Comparison of ENCODE assay signal across 1 cellular context in genomic region chr7:47266131-47266706, GRCh38.
TF ChIP-seq lines count a peak whose summit lies in the region.

No MANE protein-coding gene starts in this region.

TF ChIP-seq in HepG2, 621 proteins besides CTCF, POLR2A, EP300 and RAD21 (continued from another document and continues in another):
- no peak for TF ChIP-seq NFYC (CRISPR knock-in tag; IDR thresholded peaks at IDR 0.05)
- TF ChIP-seq WIZ (CRISPR knock-in tag; IDR thresholded peaks at IDR 0.05), result no peak
- TF ChIP-seq ZSCAN20 (CRISPR knock-in tag; IDR thresholded peaks at IDR 0.05; ENCODE audit: borderline replicate concordance), result no peak
- TF ChIP-seq, protein P1, sequence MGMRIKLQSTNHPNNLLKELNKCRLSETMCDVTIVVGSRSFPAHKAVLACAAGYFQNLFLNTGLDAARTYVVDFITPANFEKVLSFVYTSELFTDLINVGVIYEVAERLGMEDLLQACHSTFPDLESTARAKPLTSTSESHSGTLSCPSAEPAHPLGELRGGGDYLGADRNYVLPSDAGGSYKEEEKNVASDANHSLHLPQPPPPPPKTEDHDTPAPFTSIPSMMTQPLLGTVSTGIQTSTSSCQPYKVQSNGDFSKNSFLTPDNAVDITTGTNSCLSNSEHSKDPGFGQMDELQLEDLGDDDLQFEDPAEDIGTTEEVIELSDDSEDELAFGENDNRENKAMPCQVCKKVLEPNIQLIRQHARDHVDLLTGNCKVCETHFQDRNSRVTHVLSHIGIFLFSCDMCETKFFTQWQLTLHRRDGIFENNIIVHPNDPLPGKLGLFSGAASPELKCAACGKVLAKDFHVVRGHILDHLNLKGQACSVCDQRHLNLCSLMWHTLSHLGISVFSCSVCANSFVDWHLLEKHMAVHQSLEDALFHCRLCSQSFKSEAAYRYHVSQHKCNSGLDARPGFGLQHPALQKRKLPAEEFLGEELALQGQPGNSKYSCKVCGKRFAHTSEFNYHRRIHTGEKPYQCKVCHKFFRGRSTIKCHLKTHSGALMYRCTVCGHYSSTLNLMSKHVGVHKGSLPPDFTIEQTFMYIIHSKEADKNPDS (CRISPR knock-in tag; IDR thresholded peaks at IDR 0.05), result no peak
- TF ChIP-seq GABPB1 (CRISPR knock-in tag; IDR thresholded peaks at IDR 0.05), result no peak
- TF ChIP-seq ZBTB7A (CRISPR knock-in tag; IDR thresholded peaks at IDR 0.05), result no peak
- TF ChIP-seq PRDM15 (CRISPR knock-in tag; IDR thresholded peaks at IDR 0.05), result no peak
- TF ChIP-seq RAD51 (IDR thresholded peaks at IDR 0.05; ENCODE audit: borderline replicate concordance), result no peak
- TF ChIP-seq, protein P2, sequence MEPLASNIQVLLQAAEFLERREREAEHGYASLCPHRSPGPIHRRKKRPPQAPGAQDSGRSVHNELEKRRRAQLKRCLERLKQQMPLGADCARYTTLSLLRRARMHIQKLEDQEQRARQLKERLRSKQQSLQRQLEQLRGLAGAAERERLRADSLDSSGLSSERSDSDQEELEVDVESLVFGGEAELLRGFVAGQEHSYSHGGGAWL (CRISPR knock-in tag; IDR thresholded peaks at IDR 0.05), result no peak
- TF ChIP-seq XBP1 (CRISPR knock-in tag; IDR thresholded peaks at IDR 0.05), result no peak
- no peak for TF ChIP-seq PHF5A (CRISPR knock-in tag; IDR thresholded peaks at IDR 0.05; ENCODE audit: low read depth, unreplicated experiment)
- no peak for TF ChIP-seq ZNF382 (CRISPR knock-in tag; IDR thresholded peaks at IDR 0.05; ENCODE audit: borderline replicate concordance)
- no peak for TF ChIP-seq ZNF253 (CRISPR knock-in tag; IDR thresholded peaks at IDR 0.05; ENCODE audit: borderline replicate concordance)
- TF ChIP-seq AGO1 (IDR thresholded peaks at IDR 0.05; ENCODE audit: low read depth, low read length, poor library complexity, severe bottlenecking), result no peak
- TF ChIP-seq ZBTB34 (CRISPR knock-in tag; IDR thresholded peaks at IDR 0.05), result no peak
- TF ChIP-seq ZNF337 (CRISPR knock-in tag; IDR thresholded peaks at IDR 0.05; ENCODE audit: borderline replicate concordance, low read depth), result no peak
- no peak for TF ChIP-seq ZBTB10 (CRISPR knock-in tag; IDR thresholded peaks at IDR 0.05; ENCODE audit: borderline replicate concordance)
- no peak for TF ChIP-seq FOXP1 (IDR thresholded peaks at IDR 0.05)
- TF ChIP-seq FOXP1 (CRISPR knock-in tag; IDR thresholded peaks at IDR 0.05), result no peak
- TF ChIP-seq ZNF749 (CRISPR knock-in tag; IDR thresholded peaks at IDR 0.05; ENCODE audit: borderline replicate concordance), result no peak
- TF ChIP-seq ZNF503 (CRISPR knock-in tag; IDR thresholded peaks at IDR 0.05), result no peak
- no peak for TF ChIP-seq ZNF660 (CRISPR knock-in tag; IDR thresholded peaks at IDR 0.05; ENCODE audit: borderline replicate concordance, low read depth)
- no peak for TF ChIP-seq ZNF691 (CRISPR knock-in tag; IDR thresholded peaks at IDR 0.05; ENCODE audit: borderline replicate concordance, low read depth)
- TF ChIP-seq ZNF441 (CRISPR knock-in tag; IDR thresholded peaks at IDR 0.05; ENCODE audit: borderline replicate concordance), result no peak
- TF ChIP-seq NFKBIZ (CRISPR knock-in tag; IDR thresholded peaks at IDR 0.05), result 0 out of 2 replicates have a peak, but pooled peaks have one; percentile 26
- TF ChIP-seq DR1 (CRISPR knock-in tag; IDR thresholded peaks at IDR 0.05), result no peak
- TF ChIP-seq, protein P3, sequence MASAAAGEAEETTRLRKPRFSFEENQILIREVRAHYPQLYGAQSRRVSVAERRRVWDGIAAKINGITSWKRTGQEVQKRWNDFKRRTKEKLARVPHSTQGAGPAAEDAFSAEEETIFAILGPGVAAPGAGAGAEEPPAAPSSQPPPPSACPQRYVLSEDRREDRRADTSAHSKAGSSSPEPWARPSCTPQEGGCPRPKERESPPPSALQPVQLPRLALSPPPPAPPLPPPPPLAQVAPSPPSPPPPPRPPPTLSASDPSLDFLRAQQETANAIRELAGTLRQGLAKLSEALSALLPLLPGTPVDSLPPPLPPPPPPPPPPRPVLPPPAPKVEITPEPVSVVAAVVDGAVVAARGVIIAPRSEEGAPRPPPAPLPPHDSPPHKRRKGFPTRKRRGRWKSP (CRISPR knock-in tag; IDR thresholded peaks at IDR 0.05), result no peak
- TF ChIP-seq, protein P4, sequence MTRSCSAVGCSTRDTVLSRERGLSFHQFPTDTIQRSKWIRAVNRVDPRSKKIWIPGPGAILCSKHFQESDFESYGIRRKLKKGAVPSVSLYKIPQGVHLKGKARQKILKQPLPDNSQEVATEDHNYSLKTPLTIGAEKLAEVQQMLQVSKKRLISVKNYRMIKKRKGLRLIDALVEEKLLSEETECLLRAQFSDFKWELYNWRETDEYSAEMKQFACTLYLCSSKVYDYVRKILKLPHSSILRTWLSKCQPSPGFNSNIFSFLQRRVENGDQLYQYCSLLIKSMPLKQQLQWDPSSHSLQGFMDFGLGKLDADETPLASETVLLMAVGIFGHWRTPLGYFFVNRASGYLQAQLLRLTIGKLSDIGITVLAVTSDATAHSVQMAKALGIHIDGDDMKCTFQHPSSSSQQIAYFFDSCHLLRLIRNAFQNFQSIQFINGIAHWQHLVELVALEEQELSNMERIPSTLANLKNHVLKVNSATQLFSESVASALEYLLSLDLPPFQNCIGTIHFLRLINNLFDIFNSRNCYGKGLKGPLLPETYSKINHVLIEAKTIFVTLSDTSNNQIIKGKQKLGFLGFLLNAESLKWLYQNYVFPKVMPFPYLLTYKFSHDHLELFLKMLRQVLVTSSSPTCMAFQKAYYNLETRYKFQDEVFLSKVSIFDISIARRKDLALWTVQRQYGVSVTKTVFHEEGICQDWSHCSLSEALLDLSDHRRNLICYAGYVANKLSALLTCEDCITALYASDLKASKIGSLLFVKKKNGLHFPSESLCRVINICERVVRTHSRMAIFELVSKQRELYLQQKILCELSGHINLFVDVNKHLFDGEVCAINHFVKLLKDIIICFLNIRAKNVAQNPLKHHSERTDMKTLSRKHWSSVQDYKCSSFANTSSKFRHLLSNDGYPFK (CRISPR knock-in tag; IDR thresholded peaks at IDR 0.05; ENCODE audit: borderline replicate concordance), result no peak
- TF ChIP-seq ZSCAN25 (CRISPR knock-in tag; IDR thresholded peaks at IDR 0.05), result no peak
- no peak for TF ChIP-seq NFE2L2 (IDR thresholded peaks at IDR 0.05; ENCODE audit: low read length)
- TF ChIP-seq, protein P5, sequence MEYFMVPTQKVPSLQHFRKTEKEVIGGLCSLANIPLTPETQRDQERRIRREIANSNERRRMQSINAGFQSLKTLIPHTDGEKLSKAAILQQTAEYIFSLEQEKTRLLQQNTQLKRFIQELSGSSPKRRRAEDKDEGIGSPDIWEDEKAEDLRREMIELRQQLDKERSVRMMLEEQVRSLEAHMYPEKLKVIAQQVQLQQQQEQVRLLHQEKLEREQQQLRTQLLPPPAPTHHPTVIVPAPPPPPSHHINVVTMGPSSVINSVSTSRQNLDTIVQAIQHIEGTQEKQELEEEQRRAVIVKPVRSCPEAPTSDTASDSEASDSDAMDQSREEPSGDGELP (IDR thresholded peaks at IDR 0.05; ENCODE audit: borderline replicate concordance, low read depth), result no peak
- TF ChIP-seq ZBTB8A (CRISPR knock-in tag; IDR thresholded peaks at IDR 0.05; ENCODE audit: borderline replicate concordance, low read depth), result no peak
- no peak for TF ChIP-seq PHF8 (CRISPR knock-in tag; IDR thresholded peaks at IDR 0.05)
- no peak for TF ChIP-seq ZSCAN29 (CRISPR knock-in tag; conservative IDR thresholded peaks at IDR 0.05)
- peak; percentile 63 for TF ChIP-seq RXRA (CRISPR knock-in tag; IDR thresholded peaks at IDR 0.05)
- no peak for TF ChIP-seq ZSCAN21 (CRISPR knock-in tag; IDR thresholded peaks at IDR 0.05; ENCODE audit: borderline replicate concordance)
- TF ChIP-seq, protein P6, sequence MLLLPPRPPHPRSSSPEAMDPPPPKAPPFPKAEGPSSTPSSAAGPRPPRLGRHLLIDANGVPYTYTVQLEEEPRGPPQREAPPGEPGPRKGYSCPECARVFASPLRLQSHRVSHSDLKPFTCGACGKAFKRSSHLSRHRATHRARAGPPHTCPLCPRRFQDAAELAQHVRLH (CRISPR knock-in tag; IDR thresholded peaks at IDR 0.05; ENCODE audit: borderline replicate concordance, low read depth), result no peak
- TF ChIP-seq ZNF883 (CRISPR knock-in tag; IDR thresholded peaks at IDR 0.05; ENCODE audit: not compliant biosample characterization), result no peak
- no peak for TF ChIP-seq ARNT2 (CRISPR knock-in tag; IDR thresholded peaks at IDR 0.05; ENCODE audit: low read depth)
- no peak for TF ChIP-seq ZNF616 (CRISPR knock-in tag; IDR thresholded peaks at IDR 0.05; ENCODE audit: low read depth)
- TF ChIP-seq KMT2B (CRISPR knock-in tag; IDR thresholded peaks at IDR 0.05), result no peak
- no peak for TF ChIP-seq MTERF4 (CRISPR knock-in tag; IDR thresholded peaks at IDR 0.05)
